Comparison of ENCODE assay signal across 19 cellular contexts in the genomic region with DNA sequence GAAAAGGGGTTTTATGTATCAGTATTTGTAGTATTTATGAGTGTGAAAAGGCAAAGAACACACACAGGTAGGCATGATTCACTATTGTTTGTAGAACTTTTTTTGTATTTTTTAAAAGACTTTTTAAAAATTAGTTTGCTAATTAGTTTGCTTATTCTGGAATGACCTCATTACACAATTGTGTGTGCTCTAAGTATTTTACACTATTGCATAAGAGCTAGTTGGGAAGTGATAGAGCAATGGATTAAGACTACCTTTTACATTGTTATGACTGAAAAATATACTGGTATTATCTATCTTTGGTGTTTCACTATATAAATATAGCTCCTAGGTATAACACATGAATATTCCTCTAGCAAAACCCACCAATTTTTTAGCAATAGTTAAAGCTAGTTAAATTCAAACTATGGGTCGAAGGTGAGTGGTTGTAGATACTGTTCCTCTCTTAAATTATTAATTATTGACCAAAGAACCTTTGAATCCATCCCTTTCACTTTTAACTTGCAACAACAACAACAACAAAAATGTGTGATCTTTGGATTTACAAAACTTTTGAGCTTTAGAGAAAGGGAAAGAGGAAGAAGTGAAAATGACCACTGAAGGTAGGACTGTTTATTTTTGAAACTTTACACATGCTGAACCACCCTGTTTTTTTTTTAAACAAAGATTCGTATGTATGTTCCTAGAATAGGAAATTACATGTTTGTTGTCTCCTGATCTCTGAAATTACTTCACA. TPM values are rescaled to one million over a fixed set of nuclear protein-coding genes. Genes with fewer than 3 reads are reported as not detected.
DNase-seq lines count a peak whose midpoint lies in the region; ATAC-seq and TF ChIP-seq lines count a peak whose summit lies in the region.
"Had no signal": no experiment of that assay in that cellular context is flagged by ENCODE, and none has a peak within 500 bp of the region (broad histone marks: within the 10 kb centered on the region; RNA-seq: fewer than 3 reads in every experiment).

No MANE protein-coding gene starts in this region.

- no peak for DNase-seq in right lobe of liver
- no peak for DNase-seq in sciatic nerve (ENCODE audit: low spot score)
- DNase-seq in erythroblast (lab: John Stamatoyannopoulos, UW), result no peak
- DNase-seq: activated CD4-positive, alpha-beta memory T cell treated with anti-CD3 and anti-CD28 coated beads for 36 hours; activated naive CD8-positive, alpha-beta T cell treated with anti-CD3 and anti-CD28 coated beads for 36 hours; activated T-cell treated with anti-CD3 and anti-CD28 coated beads, Interleukin-2, amount 50 U/mL, for 1 hour; GF-D8; lower lobe of right lung; MV-4-11; NCI-H2029; NCI-H524; SHP77; WERI-Rb-1 had no signal

- TF ChIP-seq POLR2A in right lobe of liver (IDR thresholded peaks at IDR 0.05) (no peak), erythroblast (IDR thresholded peaks at IDR 0.05; ENCODE audit: low read length) (no peak)

- intact Hi-C loops in right lobe of liver (cut with DNase I) (no loop called here), sciatic nerve (cut with DNase I) (no loop called here)

- 18% methylated on average over 2 of the region's 2 CpGs for WGBS in right lobe of liver (ENCODE audit: insufficient coverage, low coverage, low lambda C conversion rate, missing lambda C conversion rate)

- peak overlapping the region in 2 of 3 donors; percentile 64 to 74 for H3K27ac ChIP-seq in right lobe of liver
- H3K27ac ChIP-seq: lower lobe of right lung, thoracic aorta, WERI-Rb-1 had no signal

- peak; percentile 50 for ATAC-seq in GM18517 (IDR thresholded peaks at IDR 0.05; ENCODE audit: unreplicated experiment)
- peak; percentile 51 for ATAC-seq in GM21717 (IDR thresholded peaks at IDR 0.05; ENCODE audit: unreplicated experiment)
- peak; percentile 35 for ATAC-seq in HG03378 (IDR thresholded peaks at IDR 0.05; ENCODE audit: unreplicated experiment)
- peak; percentile 60 to 78 (median 62) for ATAC-seq in right lobe of liver
- ATAC-seq in HG03460 (IDR thresholded peaks at IDR 0.05; ENCODE audit: unreplicated experiment), result no peak
- ATAC-seq in HG02884 (IDR thresholded peaks at IDR 0.05; ENCODE audit: unreplicated experiment), result no peak
- ATAC-seq in sciatic nerve, result no peak

- no peak for TF ChIP-seq CTCF in right lobe of liver (IDR thresholded peaks at IDR 0.05)

- H3K4me1 ChIP-seq in right lobe of liver, result peaks cover 0 to 38% (median 6%) of the 10 kb centered on the region in 4 donors

- H3K4me3 ChIP-seq in right lobe of liver, result peak overlapping the region in 2 of 3 donors; percentile 42 to 51
- H3K4me3 ChIP-seq: lower lobe of right lung, thoracic aorta had no signal

- H3K36me3 ChIP-seq in right lobe of liver, result peaks cover 2 to 24% (median 8%) of the 10 kb centered on the region in 4 donors

- H3K9me3 ChIP-seq in right lobe of liver, result no peaks in the 10 kb centered on the region
- H3K9me3 ChIP-seq: lower lobe of right lung, thoracic aorta had no signal

- no peaks in the 10 kb centered on the region for H3K27me3 ChIP-seq in right lobe of liver

RNA-seq across cellular contexts. Expression of gene ITPRID2, which starts 18.7 kb away (rescaled TPM):
- total RNA-seq in right lobe of liver (100 to 1,000 TPM in 2 of 6 experiments, 10 to 100 TPM in 4; 49.4 to 129 (median 74.5) TPM), sciatic nerve (521 TPM)

Comparison
In these comparisons a context has a peak if more than half of its experiments do, and no peak if none do; other contexts are left out.
1. ATAC-seq: peak in GM18517 (single experiment), GM21717 (single experiment), HG03378 (single experiment) and right lobe of liver (4 of 4); none in HG03460 (single experiment), HG02884 (single experiment) and sciatic nerve (single experiment).